11 cellular contexts compared by ENCODE assay signal in genomic region chr7:131538071-131538790, GRCh38. TPM values are rescaled to one million over a fixed set of nuclear protein-coding genes. Genes with fewer than 3 reads are reported as not detected.
DNase-seq lines count a peak whose midpoint lies in the region; ATAC-seq and TF ChIP-seq lines count a peak whose summit lies in the region.
"Had no signal": no experiment of that assay in that cellular context is flagged by ENCODE, and none has a peak within 500 bp of the region (broad histone marks: within the 10 kb centered on the region; RNA-seq: fewer than 3 reads in every experiment).

No MANE protein-coding gene starts in this region.

- H3K4me1 ChIP-seq in Caco-2 (peaks cover 13% of the 10 kb centered on the region), RWPE2 (ENCODE audit: insufficient read depth, poor library complexity, severe bottlenecking) (peaks cover 15% of the 10 kb centered on the region)

- H3K4me3 ChIP-seq in Caco-2 (ENCODE audit: low read depth, low read length) (no peak overlapping the region), RWPE2 (ENCODE audit: severe bottlenecking) (no peak overlapping the region)

- CTCF ChIA-PET in Caco-2 (lab: Charles Lee) = no interaction called here
- CTCF ChIA-PET in activated CD8-positive, alpha-beta T cell treated with anti-CD3 and anti-CD28 coated beads, Interleukin-2, amount 10 ng/mL, durations not matched to agents 7 days and 5 days (lab: Charles Lee) = no interaction called here

- DNase-seq in Caco-2 (no peak), RWPE2 (ENCODE audit: low spot score) (no peak), glutamatergic neuron (no peak), omental fat pad (ENCODE audit: low spot score) (no peak), NCI-H1092 (lab: John Stamatoyannopoulos, UW) (no peak), superior temporal gyrus (ENCODE audit: extremely low spot score) (no peak)
- DNase-seq in activated T-cell treated with anti-CD3 and anti-CD28 coated beads, Interleukin-2, amount 50 U/mL, for 4 hours = no peak
- DNase-seq in activated CD8-positive, alpha-beta T cell treated with anti-CD3 and anti-CD28 coated beads, Interleukin-2, amount 10 ng/mL, durations not matched to agents 7 days and 5 days = no peak
- DNase-seq: activated CD4-positive, CD25-positive, alpha-beta regulatory T cell; NCI-H748 treated with DMSO at 0.1 percent for 48 hours had no signal

- H3K9me3 Mint-ChIP-seq in Caco-2 (ENCODE audit: unreplicated experiment) (no peaks in the 10 kb centered on the region), glutamatergic neuron (ENCODE audit: unreplicated experiment) (peaks cover 6% of the 10 kb centered on the region)
- no peaks in the 10 kb centered on the region for H3K9me3 Mint-ChIP-seq in activated T-cell treated with anti-CD3 and anti-CD28 coated beads, Interleukin-2, amount 50 U/mL, for 4 hours
- H3K9me3 Mint-ChIP-seq in activated CD8-positive, alpha-beta T cell treated with anti-CD3 and anti-CD28 coated beads, Interleukin-2, amount 10 ng/mL, durations not matched to agents 7 days and 5 days (ENCODE audit: insufficient read depth) = no peaks in the 10 kb centered on the region
- H3K9me3 Mint-ChIP-seq: IgD-negative memory B cell had no signal

- no peaks in the 10 kb centered on the region for H3K9me3 ChIP-seq in Caco-2
- H3K9me3 ChIP-seq in RWPE2 (ENCODE audit: severe bottlenecking) = no peaks in the 10 kb centered on the region

- no TSS peak for BruUV-seq in Caco-2 (replicated peaks; lab: Mats Ljungman, UMichigan)

- peaks cover 17% of the 10 kb centered on the region for H3K4me1 Mint-ChIP-seq in Caco-2 (ENCODE audit: low read depth, unreplicated experiment)
- H3K4me1 Mint-ChIP-seq in glutamatergic neuron (ENCODE audit: low read depth, unreplicated experiment) = peaks cover 23% of the 10 kb centered on the region
- no peaks in the 10 kb centered on the region for H3K4me1 Mint-ChIP-seq in activated T-cell treated with anti-CD3 and anti-CD28 coated beads, Interleukin-2, amount 50 U/mL, for 4 hours (ENCODE audit: low read depth)
- H3K4me1 Mint-ChIP-seq in activated CD8-positive, alpha-beta T cell treated with anti-CD3 and anti-CD28 coated beads, Interleukin-2, amount 10 ng/mL, durations not matched to agents 7 days and 5 days (ENCODE audit: low read depth) = no peaks in the 10 kb centered on the region
- H3K4me1 Mint-ChIP-seq: IgD-negative memory B cell had no signal

- intact Hi-C loops in Caco-2 (cut with micrococcal nuclease; ENCODE audit: unreplicated experiment) = no loop called here

- H3K27ac Mint-ChIP-seq in Caco-2 (ENCODE audit: unreplicated experiment) (peak overlapping the region; percentile 46), glutamatergic neuron (ENCODE audit: unreplicated experiment) (peak overlapping the region; percentile 92)
- no peak overlapping the region for H3K27ac Mint-ChIP-seq in activated CD8-positive, alpha-beta T cell treated with anti-CD3 and anti-CD28 coated beads, Interleukin-2, amount 10 ng/mL, durations not matched to agents 7 days and 5 days
- H3K27ac Mint-ChIP-seq: IgD-negative memory B cell had no signal

- TF ChIP-seq CTCF in Caco-2 (IDR thresholded peaks at IDR 0.05; ENCODE audit: insufficient read depth in 1 of 2, low read depth in 1 of 2, low read length in 1 of 2, severe bottlenecking in 1 of 2, unreplicated experiment in 1 of 2) (no peak), RWPE2 (IDR thresholded peaks at IDR 0.05; ENCODE audit: poor library complexity, severe bottlenecking) (no peak), glutamatergic neuron (IDR thresholded peaks at IDR 0.05; ENCODE audit: partially characterized antibody, unreplicated experiment) (no peak), omental fat pad (IDR thresholded peaks at IDR 0.05) (no peak)

- H3K36me3 Mint-ChIP-seq in Caco-2 (ENCODE audit: insufficient read depth, unreplicated experiment) = peaks cover 90% of the 10 kb centered on the region
- H3K36me3 Mint-ChIP-seq in glutamatergic neuron (ENCODE audit: unreplicated experiment) = no peaks in the 10 kb centered on the region
- H3K36me3 Mint-ChIP-seq in activated T-cell treated with anti-CD3 and anti-CD28 coated beads, Interleukin-2, amount 50 U/mL, for 4 hours (ENCODE audit: insufficient read depth) = no peaks in the 10 kb centered on the region
- no peaks in the 10 kb centered on the region for H3K36me3 Mint-ChIP-seq in activated CD8-positive, alpha-beta T cell treated with anti-CD3 and anti-CD28 coated beads, Interleukin-2, amount 10 ng/mL, durations not matched to agents 7 days and 5 days (ENCODE audit: low read depth)

- POLR2A ChIA-PET in Caco-2 (lab: Charles Lee) = no interaction called here
- POLR2A ChIA-PET in activated CD8-positive, alpha-beta T cell treated with anti-CD3 and anti-CD28 coated beads, Interleukin-2, amount 10 ng/mL, durations not matched to agents 7 days and 5 days (lab: Charles Lee) = interaction anchor here (1.2 kb wide), 1 partner anchor 302 kb away, joined by 3 read pairs; no protein-coding TSS in a partner anchor

- no peaks in the 10 kb centered on the region for H3K27me3 ChIP-seq in Caco-2 (replicated peaks; ENCODE audit: control insufficient read depth, insufficient read depth, low read length)
- H3K27me3 ChIP-seq in RWPE2 (ENCODE audit: insufficient read depth, poor library complexity, severe bottlenecking) = no peaks in the 10 kb centered on the region

- H3K27ac ChIP-seq in RWPE2 (ENCODE audit: poor library complexity, severe bottlenecking) = peak overlapping the region; percentile 79

- no peaks in the 10 kb centered on the region for H3K36me3 ChIP-seq in Caco-2 (ENCODE audit: control insufficient read depth, insufficient read depth, low read length)
- no peaks in the 10 kb centered on the region for H3K36me3 ChIP-seq in RWPE2 (ENCODE audit: low read depth)

- no peak overlapping the region for H3K4me3 Mint-ChIP-seq in Caco-2 (ENCODE audit: unreplicated experiment)
- peak overlapping the region; percentile 64 for H3K4me3 Mint-ChIP-seq in glutamatergic neuron (ENCODE audit: unreplicated experiment)
- no peak overlapping the region for H3K4me3 Mint-ChIP-seq in activated T-cell treated with anti-CD3 and anti-CD28 coated beads, Interleukin-2, amount 50 U/mL, for 4 hours
- H3K4me3 Mint-ChIP-seq in activated CD8-positive, alpha-beta T cell treated with anti-CD3 and anti-CD28 coated beads, Interleukin-2, amount 10 ng/mL, durations not matched to agents 7 days and 5 days = no peak overlapping the region
- H3K4me3 Mint-ChIP-seq: IgD-negative memory B cell had no signal

- H3K27me3 Mint-ChIP-seq in Caco-2 (ENCODE audit: insufficient read depth, unreplicated experiment) (no peaks in the 10 kb centered on the region), glutamatergic neuron (ENCODE audit: unreplicated experiment) (peaks cover 14% of the 10 kb centered on the region)
- H3K27me3 Mint-ChIP-seq in activated T-cell treated with anti-CD3 and anti-CD28 coated beads, Interleukin-2, amount 50 U/mL, for 4 hours (ENCODE audit: low read depth) = no peaks in the 10 kb centered on the region
- H3K27me3 Mint-ChIP-seq in activated CD8-positive, alpha-beta T cell treated with anti-CD3 and anti-CD28 coated beads, Interleukin-2, amount 10 ng/mL, durations not matched to agents 7 days and 5 days (ENCODE audit: low read depth) = no peaks in the 10 kb centered on the region
- H3K27me3 Mint-ChIP-seq: IgD-negative memory B cell had no signal

- peak; percentile 98 for ATAC-seq in RWPE2 (ENCODE audit: low read depth)
- ATAC-seq in omental fat pad (ENCODE audit: low FRiP score) = peak; percentile 54
- ATAC-seq in activated T-cell treated with anti-CD3 and anti-CD28 coated beads, Interleukin-2, amount 50 U/mL, for 4 hours = no peak
- no peak for ATAC-seq in activated CD8-positive, alpha-beta T cell treated with anti-CD3 and anti-CD28 coated beads, Interleukin-2, amount 10 ng/mL, durations not matched to agents 7 days and 5 days

RNA-seq across cellular contexts. Expression of gene PODXL, which starts 18.2 kb away (rescaled TPM):
- 243 and 278 TPM in 2 replicates for total RNA-seq in Caco-2 (2022)
- 12.3 TPM for total RNA-seq in glutamatergic neuron (ENCODE audit: unreplicated experiment)
- 100 to 1,000 TPM in 1 of 4 donors, 10 to 100 TPM in 3; 40.0 to 102 (median 71.6) TPM for total RNA-seq in omental fat pad
- 1 to 10 TPM in 2 of 3 donors, under 1 TPM in 1; 0.76 to 1.4 (median 1.1) TPM for total RNA-seq in activated T-cell treated with anti-CD3 and anti-CD28 coated beads, Interleukin-2, amount 50 U/mL, for 4 hours
- total RNA-seq in activated CD8-positive, alpha-beta T cell treated with anti-CD3 and anti-CD28 coated beads, Interleukin-2, amount 10 ng/mL, durations not matched to agents 7 days and 5 days = 1 to 10 TPM; 1.3 to 1.5 TPM

Comparison
In these comparisons a context has a peak if more than half of its experiments do, and no peak if none do; other contexts are left out.
1. ATAC-seq: peak in RWPE2 (single experiment) and omental fat pad (single experiment); none in activated T-cell treated with anti-CD3 and anti-CD28 coated beads, Interleukin-2, amount 50 U/mL, for 4 hours (0 of 2) and activated CD8-positive, alpha-beta T cell treated with anti-CD3 and anti-CD28 coated beads, Interleukin-2, amount 10 ng/mL, durations not matched to agents 7 days and 5 days (single experiment).